ENCODE assay signal across 9 cellular contexts in the genomic region with DNA sequence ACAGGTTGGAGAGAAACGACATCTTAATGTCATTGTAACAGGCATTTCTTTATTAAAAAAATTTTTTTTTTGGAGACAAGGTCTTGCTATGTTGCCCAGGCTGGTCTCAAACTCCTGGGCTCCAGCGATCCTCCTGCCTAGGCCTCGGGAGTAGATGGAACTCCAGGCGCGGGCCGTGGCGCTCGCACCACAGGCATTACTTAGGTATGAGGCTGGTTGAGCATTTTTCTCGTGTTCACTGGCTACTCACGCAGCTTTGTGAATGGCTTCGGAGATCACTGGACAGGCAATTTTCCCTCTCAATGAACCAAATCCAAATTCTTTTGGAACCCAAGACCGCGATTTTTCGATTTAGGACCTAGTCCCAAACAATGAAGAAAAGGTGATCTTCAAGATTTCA. TPM values are rescaled to one million over a fixed set of nuclear protein-coding genes. Genes with fewer than 3 reads are reported as not detected.
A peak's percentile ranks its signal among the peaks of the same experiment; 100 is the strongest.
DNase-seq lines count a peak whose midpoint lies in the region; ATAC-seq and TF ChIP-seq lines count a peak whose summit lies in the region.
"Had no signal": no experiment of that assay in that cellular context is flagged by ENCODE, and none has a peak within 500 bp of the region (broad histone marks: within the 10 kb centered on the region; RNA-seq: fewer than 3 reads in every experiment).

No MANE protein-coding gene starts in this region.

- H4K20me1 ChIP-seq in GM23248 (ENCODE audit: insufficient read depth): no peaks in the 10 kb centered on the region
- H4K20me1 ChIP-seq in SK-N-SH (ENCODE audit: insufficient read depth): no peaks in the 10 kb centered on the region

- no peaks in the 10 kb centered on the region for H3K36me3 ChIP-seq in GM23248 (ENCODE audit: low read depth)
- no peaks in the 10 kb centered on the region for H3K36me3 ChIP-seq in SK-N-SH (replicated peaks in 1 of 2; ENCODE audit: control insufficient read depth in 1 of 2, insufficient read depth in 2 of 2, low read length in 1 of 2)
- H3K36me3 ChIP-seq in gastroesophageal sphincter: no peaks in the 10 kb centered on the region

- no peaks in the 10 kb centered on the region for H3K9me2 ChIP-seq in GM23248 (ENCODE audit: insufficient read depth)
- H3K9me2 ChIP-seq in SK-N-SH: no peaks in the 10 kb centered on the region

- ATAC-seq in gastroesophageal sphincter (no peak), sciatic nerve (peak; percentile 28), HG02763 (IDR thresholded peaks at IDR 0.05; ENCODE audit: unreplicated experiment) (no peak), GM21717 (IDR thresholded peaks at IDR 0.05; ENCODE audit: unreplicated experiment) (no peak)

- H3K27ac ChIP-seq in GM23248 (no peak overlapping the region), SK-N-SH (ENCODE audit: low read depth in 2 of 2, low read length in 1 of 2) (no peak overlapping the region; a peak in 1 of 4 replicates), gastroesophageal sphincter (peak overlapping the region in 3 of 4 donors; percentile 85 to 93 (median 88))

- H3F3A ChIP-seq in GM23248 (ENCODE audit: insufficient read depth) (no peaks in the 10 kb centered on the region), SK-N-SH (replicated peaks; ENCODE audit: insufficient read depth) (no peaks in the 10 kb centered on the region)

- TF ChIP-seq CTCF in SK-N-SH (IDR thresholded peaks at IDR 0.05): no peak
- no peak for TF ChIP-seq CTCF in gastroesophageal sphincter (IDR thresholded peaks at IDR 0.05)

- H3K4me3 ChIP-seq in GM23248: peak overlapping the region; percentile 86
- H3K4me3 ChIP-seq in SK-N-SH (ENCODE audit: low read depth in 2 of 2, low read length in 1 of 2): peak overlapping the region; percentile 66 to 90
- H3K4me3 ChIP-seq in gastroesophageal sphincter: peak overlapping the region; percentile 59 to 93

- TF ChIP-seq POLR2A in gastroesophageal sphincter (IDR thresholded peaks at IDR 0.05): no peak

- H3K9me3 ChIP-seq in GM23248 (ENCODE audit: low read depth) (no peaks in the 10 kb centered on the region), SK-N-SH (no peaks in the 10 kb centered on the region), gastroesophageal sphincter (no peaks in the 10 kb centered on the region)

- H3K4me1 ChIP-seq in GM23248 (ENCODE audit: insufficient read depth) (no peaks in the 10 kb centered on the region), SK-N-SH (ENCODE audit: control insufficient read depth in 1 of 2, insufficient read depth in 2 of 2, low read depth in 1 of 2, low read length in 1 of 2) (peaks cover 0 to 18% of the 10 kb centered on the region in 2 experiments; a peak in 2 of 4 replicates), gastroesophageal sphincter (peaks cover 0 to 56% (median 27%) of the 10 kb centered on the region in 3 donors)

- TF ChIP-seq EP300 in SK-N-SH (IDR thresholded peaks at IDR 0.05; ENCODE audit: borderline replicate concordance in 1 of 2, low read depth in 1 of 2, low read length in 1 of 2): no peak
- TF ChIP-seq EP300 in gastroesophageal sphincter (IDR thresholded peaks at IDR 0.05): no peak

- peak overlapping the region; percentile 87 for H2AFZ ChIP-seq in GM23248
- H2AFZ ChIP-seq in SK-N-SH (ENCODE audit: low read depth): peak overlapping the region; percentile 99

- intact Hi-C loops in sciatic nerve (cut with DNase I): no loop called here

- CTCF ChIA-PET in SK-N-SH (lab: Yijun Ruan, JAX): interaction anchor here (0.6 to 6.5 kb wide), 57 partner anchors 9 to 177 kb away, joined by 3 to 110 read pairs (median 4); no protein-coding TSS in a partner anchor

- H3K9ac ChIP-seq in GM23248 (peak overlapping the region; percentile 60), SK-N-SH (peak overlapping the region; percentile 64)

- POLR2A ChIA-PET in SK-N-SH (lab: Yijun Ruan, JAX): no interaction called here

- H3K27me3 ChIP-seq in GM23248 (replicated peaks; ENCODE audit: insufficient read depth) (no peaks in the 10 kb centered on the region), SK-N-SH (ENCODE audit: insufficient read depth) (no peaks in the 10 kb centered on the region), gastroesophageal sphincter (no peaks in the 10 kb centered on the region)

- TF ChIP-seq RAD21 in SK-N-SH (IDR thresholded peaks at IDR 0.05; ENCODE audit: low read length): no peak

- peak; percentile 48 for DNase-seq in GM23248
- DNase-seq in SK-N-SH: peak; percentile 27
- DNase-seq in sciatic nerve (ENCODE audit: low spot score): no peak
- DNase-seq in A172 (ENCODE audit: low spot score): no peak
- DNase-seq in pons (ENCODE audit: low spot score): no peak
- DNase-seq: effector CD4-positive, alpha-beta T cell had no signal

- H3K79me2 ChIP-seq in GM23248 (ENCODE audit: insufficient read depth) (no peaks in the 10 kb centered on the region), SK-N-SH (ENCODE audit: insufficient read depth) (peaks cover 7% of the 10 kb centered on the region; the same call in 1 of the 2 replicates)

- in situ Hi-C loops in GM23248 (cut with MboI): no loop called here

- 22 to 31% methylated on average over 14 of the region's 14 CpGs for whole genome bisulfite sequencing in GM23248 (ENCODE audit: low coverage in 1 of 2, low lambda C conversion rate in 2 of 2, missing lambda C conversion rate in 2 of 2), 2 experiments
- 27% methylated on average over 14 of the region's 14 CpGs for WGBS in SK-N-SH (ENCODE audit: low lambda C conversion rate)
- WGBS in gastroesophageal sphincter (ENCODE audit: low coverage in 1 of 2), 2 donors: 11 to 55% methylated on average over 1 to 14 of the region's 14 CpGs

- H3K4me2 ChIP-seq in GM23248 (ENCODE audit: unreplicated experiment) (peak overlapping the region; percentile 97), SK-N-SH (peak overlapping the region; percentile 91)

TF ChIP-seq in SK-N-SH, 30 proteins besides CTCF, POLR2A, EP300 and RAD21:
- no peak for TF ChIP-seq TAF1 (IDR thresholded peaks at IDR 0.05; ENCODE audit: borderline replicate concordance, low read depth, low read length)

RNA-seq across cellular contexts. Expression of a gene that starts 0.8 kb away (rescaled TPM):
- 0.38 and 0.65 TPM in 2 replicates for total RNA-seq in GM23248 (2014; rRNA removed; shearing (Covaris generic))
- polyA plus RNA-seq in GM23248 (2016; fragmentation: Nextera tagmentation; extraction: Ambion mirVana) (1.8 and 1.9 TPM in 2 replicates), SK-N-SH (2012; rRNA removed) (1.6 and 3.7 TPM in 2 replicates)
- polyA plus RNA-seq in SK-N-SH (2012; cell fraction: cytosol; rRNA removed): 3.1 and 3.3 TPM in 2 replicates
- 9.0 and 11.0 TPM in 2 replicates for polyA plus RNA-seq in SK-N-SH (2012; cell fraction: nucleus; rRNA removed)
- total RNA-seq in gastroesophageal sphincter (10 to 100 TPM in 1 of 4 donors, 1 to 10 TPM in 3; 4.0 to 13.0 (median 5.3) TPM), sciatic nerve (26.9 TPM)
- 0.24 TPM in 1 of 2 replicates, not detected in the other for total RNA-seq in A172 (2014; rRNA removed; shearing (Covaris generic))

Comparison
In these comparisons a context has a peak if more than half of its experiments do, and no peak if none do; other contexts are left out.
1. DNase-seq: peak in GM23248 (single experiment) and SK-N-SH (single experiment); none in sciatic nerve (single experiment), A172 (single experiment) and pons (single experiment).
2. H3K27ac ChIP-seq: peak in gastroesophageal sphincter (3 of 4); none in GM23248 (single experiment) and SK-N-SH (0 of 2).
3. Peak in every context shown above with its lines, with median percentiles within 50 percentile points of each other: H3K4me3 ChIP-seq.